Comparison of ENCODE assay signal across 23 cellular contexts in the genomic region with DNA sequence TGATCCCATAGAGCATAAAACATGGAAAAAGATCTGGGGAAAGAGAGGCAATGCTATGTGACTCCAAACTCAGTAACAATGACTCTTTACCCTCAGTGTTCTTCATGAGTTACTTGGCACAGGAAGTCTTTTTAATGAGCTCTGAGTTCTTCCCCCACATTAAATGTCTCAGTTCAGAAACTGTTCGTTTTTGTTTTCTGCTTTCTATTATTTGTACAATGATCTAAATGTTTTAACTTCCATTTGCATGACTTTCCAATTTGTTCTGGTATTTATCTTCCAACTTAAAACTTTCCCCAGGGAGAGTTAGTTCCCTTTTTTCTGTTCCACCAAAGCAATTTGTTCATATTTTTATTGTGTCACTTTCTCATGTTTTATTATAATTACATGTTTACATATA.
"Had no signal": no experiment of that assay in that cellular context is flagged by ENCODE, and none has a peak within 500 bp of the region (broad histone marks: within the 10 kb centered on the region; RNA-seq: fewer than 3 reads in every experiment).

No MANE protein-coding gene starts in this region.

- H3K4me1 ChIP-seq: parathyroid adenoma, psoas muscle, right lobe of liver, sigmoid colon, stomach, thyroid gland, upper lobe of left lung, vagina had no signal

- H3K27ac ChIP-seq: neural progenitor cell, ovary, parathyroid adenoma, psoas muscle, right lobe of liver, sigmoid colon, stomach, thoracic aorta, thyroid gland, tibial nerve, upper lobe of left lung, vagina had no signal

- H3K79me2 ChIP-seq: parathyroid adenoma had no signal

- H3K36me3 ChIP-seq: neural progenitor cell, ovary, right lobe of liver, sigmoid colon, stomach, thoracic aorta, thyroid gland, tibial nerve, upper lobe of left lung, vagina had no signal

- H3K4me2 ChIP-seq: neural progenitor cell had no signal

- DNase-seq: occipital lobe; ovary; posterior cingulate gyrus; psoas muscle; right cardiac atrium; right lobe of liver; sigmoid colon; small intestine; stimulated activated CD4-positive, alpha-beta T cell treated with anti-CD3 and anti-CD28 coated beads, Interleukin-15, amount 100 ng/mL, for 24 hours; stimulated activated CD4-positive, alpha-beta T cell treated with anti-CD3 and anti-CD28 coated beads, Interleukin-2, amount 100 ng/mL, for 24 hours; stimulated activated CD4-positive, alpha-beta T cell treated with anti-CD3 and anti-CD28 coated beads, Interleukin-2, amount 100 ng/mL, for 48 hours; stimulated activated CD4-positive, alpha-beta T cell treated with anti-CD3 and anti-CD28 coated beads, Interleukin-4, amount 100 ng/mL, for 24 hours; stimulated activated naive B cell treated with anti-CD40 and anti-IgM and Interleukin-4, amounts not matched to agents 10 μg/mL and 1 μg/mL and 100 μg/mL, for 72 hours; stimulated activated naive CD4-positive, alpha-beta T cell treated with Interleukin-2 at 50 U/mL for 16 hours; stomach; thyroid gland; trophoblast cell; upper lobe of left lung had no signal

- H3K27me3 ChIP-seq: neural progenitor cell, ovary, right lobe of liver, sigmoid colon, stomach, thyroid gland, tibial nerve, upper lobe of left lung, vagina had no signal

- H3K9me3 ChIP-seq: ovary, psoas muscle, right lobe of liver, sigmoid colon, stomach, thoracic aorta, thyroid gland, tibial nerve, upper lobe of left lung, vagina had no signal

- H2AFZ ChIP-seq: neural progenitor cell, parathyroid adenoma had no signal

- H3K4me3 ChIP-seq: neural progenitor cell, ovary, psoas muscle, right lobe of liver, sigmoid colon, stomach, thoracic aorta, thyroid gland, tibial nerve, upper lobe of left lung, vagina had no signal

- H3K9ac ChIP-seq: neural progenitor cell, parathyroid adenoma had no signal
